Comparison of ENCODE assay signal across 28 cellular contexts in the genomic region with DNA sequence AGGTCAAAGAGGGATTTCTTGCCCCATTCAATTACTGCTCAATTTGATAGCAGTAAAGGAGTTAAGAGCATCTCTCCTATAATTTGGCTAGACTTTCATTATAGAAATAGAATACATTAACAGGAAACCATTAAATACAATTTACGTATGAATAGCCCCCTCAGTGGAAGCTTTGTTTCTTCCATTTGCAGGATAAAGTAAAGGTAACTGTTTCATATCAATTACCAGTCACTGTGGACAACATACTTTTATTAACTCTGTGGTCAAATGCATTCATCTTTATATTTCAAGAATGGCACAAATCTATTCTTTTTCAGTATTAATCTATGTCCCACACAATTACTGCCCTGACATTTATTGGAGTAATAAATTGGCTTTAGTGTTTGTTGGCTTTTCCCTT.
"Had no signal": no experiment of that assay in that cellular context is flagged by ENCODE, and none has a peak within 500 bp of the region (broad histone marks: within the 10 kb centered on the region; RNA-seq: fewer than 3 reads in every experiment).

No MANE protein-coding gene starts in this region.

- H3K9me3 Mint-ChIP-seq: activated CD4-positive, alpha-beta memory T cell treated with anti-CD3 and anti-CD28 coated beads, Interleukin-2, amount 10 ng/mL, durations not matched to agents 7 days and 5 days; activated naive CD4-positive, alpha-beta T cell treated with anti-CD3 and anti-CD28 coated beads, Interleukin-2, amount 10 ng/mL, durations not matched to agents 7 days and 5 days had no signal

- ATAC-seq: activated naive CD4-positive, alpha-beta T cell treated with anti-CD3 and anti-CD28 coated beads, Interleukin-2, amount 50 U/mL, for 72 hours; activated T-cell treated with anti-CD3 and anti-CD28 coated beads, Interleukin-2, amount 50 U/mL, for 72 hours; foreskin keratinocyte; gastroesophageal sphincter; heart right ventricle had no signal

- H3K27me3 ChIP-seq: brain microvascular endothelial cell, dorsolateral prefrontal cortex, esophagus muscularis mucosa, foreskin keratinocyte, gastroesophageal sphincter, heart right ventricle, hepatocyte had no signal

- H3K4me1 Mint-ChIP-seq: activated CD4-positive, alpha-beta memory T cell treated with anti-CD3 and anti-CD28 coated beads, Interleukin-2, amount 10 ng/mL, durations not matched to agents 7 days and 5 days; activated CD4-positive, alpha-beta T cell treated with anti-CD3 and anti-CD28 coated beads, Interleukin-2, amount 10 ng/mL, durations not matched to agents 7 days and 5 days; activated naive CD4-positive, alpha-beta T cell treated with anti-CD3 and anti-CD28 coated beads, Interleukin-2, amount 10 ng/mL, durations not matched to agents 7 days and 5 days; activated naive CD8-positive, alpha-beta T cell treated with anti-CD3 and anti-CD28 coated beads, Interleukin-2, amount 10 ng/mL, durations not matched to agents 7 days and 5 days; central memory CD8-positive, alpha-beta T cell had no signal

- DNase-seq: activated CD4-positive, alpha-beta memory T cell treated with anti-CD3 and anti-CD28 coated beads, Interleukin-2, amount 10 ng/mL, durations not matched to agents 7 days and 5 days; activated CD4-positive, alpha-beta T cell treated with anti-CD3 and anti-CD28 coated beads for 1 hour; activated CD4-positive, alpha-beta T cell treated with anti-CD3 and anti-CD28 coated beads for 4 hours; activated CD4-positive, alpha-beta T cell treated with anti-CD3 and anti-CD28 coated beads, Interleukin-2, amount 10 ng/mL, durations not matched to agents 7 days and 5 days; activated CD4-positive, alpha-beta T cell treated with anti-CD3 and anti-CD28 coated beads, Interleukin-2, amount 50 U/mL, for 4 hours; activated CD8-positive, alpha-beta memory T cell treated with anti-CD3 and anti-CD28 coated beads, Interleukin-2, amount 50 U/mL, for 48 hours; activated gamma-delta T cell; activated naive CD4-positive, alpha-beta T cell; activated naive CD4-positive, alpha-beta T cell treated with anti-CD3 and anti-CD28 coated beads, Interleukin-2, amount 10 ng/mL, durations not matched to agents 7 days and 5 days; activated naive CD8-positive, alpha-beta T cell treated with anti-CD3 and anti-CD28 coated beads, Interleukin-2, amount 10 ng/mL, durations not matched to agents 7 days and 5 days; activated T-cell treated with anti-CD3 and anti-CD28 coated beads for 4 hours; activated T-cell treated with anti-CD3 and anti-CD28 coated beads, Interleukin-2, amount 50 U/mL, for 24 hours; activated T-cell treated with anti-CD3 and anti-CD28 coated beads, Interleukin-2, amount 50 U/mL, for 72 hours; anterior cingulate cortex; brain microvascular endothelial cell; dorsolateral prefrontal cortex; effector memory CD4-positive, alpha-beta T cell; erythroblast; foreskin keratinocyte; heart right ventricle; T-helper 2 cell had no signal

- H3K4me1 ChIP-seq: esophagus muscularis mucosa, foreskin keratinocyte, gastroesophageal sphincter, heart right ventricle had no signal

- H3K4me3 Mint-ChIP-seq: activated CD4-positive, alpha-beta memory T cell treated with anti-CD3 and anti-CD28 coated beads, Interleukin-2, amount 10 ng/mL, durations not matched to agents 7 days and 5 days; activated CD4-positive, alpha-beta T cell treated with anti-CD3 and anti-CD28 coated beads, Interleukin-2, amount 10 ng/mL, durations not matched to agents 7 days and 5 days; activated naive CD4-positive, alpha-beta T cell treated with anti-CD3 and anti-CD28 coated beads, Interleukin-2, amount 10 ng/mL, durations not matched to agents 7 days and 5 days; activated naive CD8-positive, alpha-beta T cell treated with anti-CD3 and anti-CD28 coated beads, Interleukin-2, amount 10 ng/mL, durations not matched to agents 7 days and 5 days; activated T-cell treated with anti-CD3 and anti-CD28 coated beads, Interleukin-2, amount 50 U/mL, for 24 hours; activated T-cell treated with anti-CD3 and anti-CD28 coated beads, Interleukin-2, amount 50 U/mL, for 72 hours; central memory CD8-positive, alpha-beta T cell; dendritic cell treated with granulocyte-macrophage colony-stimulating factor and Interleukin-4, amounts not matched to agents 40 ng/mL and 50 ng/mL, for 4 days had no signal

- H3K4me3 ChIP-seq: coronary artery, dorsolateral prefrontal cortex, esophagus muscularis mucosa, gastroesophageal sphincter, heart right ventricle, hepatocyte had no signal

- H3K27ac ChIP-seq: brain microvascular endothelial cell, coronary artery, dorsolateral prefrontal cortex, esophagus muscularis mucosa, foreskin keratinocyte, gastroesophageal sphincter, heart right ventricle, hepatocyte had no signal

- H3K36me3 ChIP-seq: brain microvascular endothelial cell, esophagus muscularis mucosa, gastroesophageal sphincter, heart right ventricle had no signal

- H3K27me3 Mint-ChIP-seq: activated CD4-positive, alpha-beta memory T cell treated with anti-CD3 and anti-CD28 coated beads, Interleukin-2, amount 10 ng/mL, durations not matched to agents 7 days and 5 days; activated CD4-positive, alpha-beta T cell treated with anti-CD3 and anti-CD28 coated beads, Interleukin-2, amount 10 ng/mL, durations not matched to agents 7 days and 5 days; activated naive CD4-positive, alpha-beta T cell treated with anti-CD3 and anti-CD28 coated beads, Interleukin-2, amount 10 ng/mL, durations not matched to agents 7 days and 5 days; activated naive CD8-positive, alpha-beta T cell treated with anti-CD3 and anti-CD28 coated beads, Interleukin-2, amount 10 ng/mL, durations not matched to agents 7 days and 5 days; activated T-cell treated with anti-CD3 and anti-CD28 coated beads, Interleukin-2, amount 50 U/mL, for 24 hours; central memory CD8-positive, alpha-beta T cell; dendritic cell treated with granulocyte-macrophage colony-stimulating factor and Interleukin-4, amounts not matched to agents 40 ng/mL and 50 ng/mL, for 4 days had no signal

- H3K36me3 Mint-ChIP-seq: activated naive CD4-positive, alpha-beta T cell treated with anti-CD3 and anti-CD28 coated beads, Interleukin-2, amount 10 ng/mL, durations not matched to agents 7 days and 5 days; activated naive CD4-positive, alpha-beta T cell treated with anti-CD3 and anti-CD28 coated beads, Interleukin-2, amount 50 U/mL, for 72 hours; activated naive CD8-positive, alpha-beta T cell treated with anti-CD3 and anti-CD28 coated beads, Interleukin-2, amount 10 ng/mL, durations not matched to agents 7 days and 5 days had no signal

- H3K27ac Mint-ChIP-seq: activated CD4-positive, alpha-beta memory T cell treated with anti-CD3 and anti-CD28 coated beads, Interleukin-2, amount 10 ng/mL, durations not matched to agents 7 days and 5 days; activated CD4-positive, alpha-beta T cell treated with anti-CD3 and anti-CD28 coated beads, Interleukin-2, amount 10 ng/mL, durations not matched to agents 7 days and 5 days; activated naive CD4-positive, alpha-beta T cell treated with anti-CD3 and anti-CD28 coated beads, Interleukin-2, amount 10 ng/mL, durations not matched to agents 7 days and 5 days; activated naive CD4-positive, alpha-beta T cell treated with anti-CD3 and anti-CD28 coated beads, Interleukin-2, amount 50 U/mL, for 72 hours; activated naive CD8-positive, alpha-beta T cell treated with anti-CD3 and anti-CD28 coated beads, Interleukin-2, amount 10 ng/mL, durations not matched to agents 7 days and 5 days; activated T-cell treated with anti-CD3 and anti-CD28 coated beads, Interleukin-2, amount 50 U/mL, for 24 hours; activated T-cell treated with anti-CD3 and anti-CD28 coated beads, Interleukin-2, amount 50 U/mL, for 72 hours; dendritic cell treated with granulocyte-macrophage colony-stimulating factor and Interleukin-4, amounts not matched to agents 40 ng/mL and 50 ng/mL, for 4 days had no signal

- H3K9me3 ChIP-seq: esophagus muscularis mucosa, gastroesophageal sphincter, heart right ventricle had no signal
